In the genomic region with DNA sequence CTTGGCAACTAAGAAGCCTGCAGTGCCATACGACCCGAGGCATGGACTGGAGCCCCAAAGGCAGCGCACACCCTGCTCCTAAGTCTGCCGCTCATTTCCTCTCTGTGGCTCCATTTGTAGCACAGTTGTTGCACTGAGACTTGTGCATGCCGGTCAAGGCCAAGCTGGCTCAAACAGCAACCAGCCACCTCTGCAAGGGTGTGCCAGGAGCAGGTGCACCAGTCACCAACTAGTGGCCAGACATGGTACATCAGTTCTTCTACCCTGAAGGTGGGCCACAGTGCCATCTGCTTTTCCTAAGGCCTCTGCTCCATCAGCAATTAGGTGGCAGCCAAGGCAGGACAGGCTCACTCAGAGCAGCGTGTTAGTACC, we compare ENCODE assay signal across 11 cellular contexts. TPM values are rescaled to one million over a fixed set of nuclear protein-coding genes. Genes with fewer than 3 reads are reported as not detected.
"Had no signal": no experiment of that assay in that cellular context is flagged by ENCODE, and none has a peak within 500 bp of the region (broad histone marks: within the 10 kb centered on the region; RNA-seq: fewer than 3 reads in every experiment).

No MANE protein-coding gene starts in this region.

RNA-seq across cellular contexts. Expression of gene POTEI, which starts 54.4 kb away (rescaled TPM):
- total RNA-seq: activated naive CD8-positive, alpha-beta T cell treated with anti-CD3 and anti-CD28 coated beads for 36 hours; epithelial cell of proximal tubule; gastrocnemius medialis; kidney; lower leg skin; naive thymus-derived CD4-positive, alpha-beta T cell; occipital lobe; psoas muscle; sigmoid colon; vagina had no signal
- polyA plus RNA-seq: aorta; naive thymus-derived CD4-positive, alpha-beta T cell; psoas muscle had no signal
